ENCODE assay signal across 10 cellular contexts in genomic region chr3:126607214-126607908, GRCh38. TPM values are rescaled to one million over a fixed set of nuclear protein-coding genes. Genes with fewer than 3 reads are reported as not detected.
A peak's percentile ranks its signal among the peaks of the same experiment; 100 is the strongest.
DNase-seq lines count a peak whose midpoint lies in the region; ATAC-seq, FAIRE-seq and TF ChIP-seq lines count a peak whose summit lies in the region.
"Had no signal": no experiment of that assay in that cellular context is flagged by ENCODE, and none has a peak within 500 bp of the region (broad histone marks: within the 10 kb centered on the region; RNA-seq: fewer than 3 reads in every experiment).

No MANE protein-coding gene starts in this region.

- H3K27ac ChIP-seq in H1 (ENCODE audit: low read depth, low read length): no peak overlapping the region
- H3K27ac ChIP-seq: BLaER1 had no signal

- H2BK15ac ChIP-seq in H1 (ENCODE audit: low read length): no peak overlapping the region

- no peak for TF ChIP-seq EP300 in H1 (IDR thresholded peaks at IDR 0.05; ENCODE audit: borderline replicate concordance in 1 of 2, low read depth in 2 of 2, low read length in 2 of 2)

- H3K23ac ChIP-seq in H1 (ENCODE audit: insufficient read length): no peak overlapping the region

- peaks cover 9% of the 10 kb centered on the region for H3K4me1 Mint-ChIP-seq in activated CD4-positive, alpha-beta T cell treated with anti-CD3 and anti-CD28 coated beads, Interleukin-2, amount 10 ng/mL, durations not matched to agents 24 days and 14 days

- H4K20me1 ChIP-seq in H1 (replicated peaks in 1 of 2; ENCODE audit: control insufficient read depth in 1 of 2, insufficient read depth in 2 of 2, low read length in 2 of 2): no peaks in the 10 kb centered on the region
- H4K20me1 ChIP-seq: BLaER1 had no signal

- no peak overlapping the region for H2BK20ac ChIP-seq in H1 (ENCODE audit: low read length)

- no peaks in the 10 kb centered on the region for H3K23me2 ChIP-seq in H1 (ENCODE audit: low read depth, low read length)

- no peak overlapping the region for H3K4me2 ChIP-seq in H1 (ENCODE audit: insufficient read depth in 1 of 2, low read depth in 2 of 2, low read length in 2 of 2)
- H3K4me2 ChIP-seq: BLaER1 had no signal

- no peak overlapping the region for H2BK120ac ChIP-seq in H1 (replicated peaks; ENCODE audit: low read depth, low read length)

- no peaks in the 10 kb centered on the region for H3K36me3 ChIP-seq in H1 (ENCODE audit: control insufficient read depth in 2 of 4, insufficient read depth in 4 of 4, low read length in 3 of 4)
- H3K36me3 ChIP-seq: BLaER1 had no signal

- H3K36me3 Mint-ChIP-seq in activated CD4-positive, alpha-beta T cell treated with anti-CD3 and anti-CD28 coated beads, Interleukin-2, amount 10 ng/mL, durations not matched to agents 24 days and 14 days (ENCODE audit: low read depth): no peaks in the 10 kb centered on the region

- no peaks in the 10 kb centered on the region for H3K27me3 ChIP-seq in H1 (replicated peaks in 1 of 4; ENCODE audit: control insufficient read depth in 3 of 4, extremely low read depth in 1 of 4, insufficient read depth in 3 of 4, low read length in 3 of 4)
- H3K27me3 ChIP-seq: BLaER1 had no signal

- H4K5ac ChIP-seq in H1 (ENCODE audit: insufficient read length, low read depth, low read length): no peak overlapping the region

- no peaks in the 10 kb centered on the region for H3K79me1 ChIP-seq in H1 (ENCODE audit: low read depth, low read length)

- H3K9me3 Mint-ChIP-seq in activated CD4-positive, alpha-beta T cell treated with anti-CD3 and anti-CD28 coated beads, Interleukin-2, amount 10 ng/mL, durations not matched to agents 24 days and 14 days: no peaks in the 10 kb centered on the region

- no peaks in the 10 kb centered on the region for H3K9me3 ChIP-seq in H1 (ENCODE audit: insufficient read depth in 2 of 2, low read depth in 1 of 2, low read length in 1 of 2)
- H3K9me3 ChIP-seq: BLaER1 had no signal

- H3K4me3 ChIP-seq in H1 (ENCODE audit: extremely low read depth in 1 of 4, insufficient read depth in 2 of 4, low read depth in 3 of 4, low read length in 4 of 4): no peak overlapping the region
- H3K4me3 ChIP-seq: BLaER1 had no signal

- H3K4ac ChIP-seq in H1 (replicated peaks; ENCODE audit: insufficient read length, low read depth, low read length): no peak overlapping the region

- peak; percentile 66 for DNase-seq in activated CD4-positive, alpha-beta T cell treated with anti-CD3 and anti-CD28 coated beads, Interleukin-2, amount 10 ng/mL, durations not matched to agents 24 days and 14 days
- DNase-seq in activated CD4-positive, alpha-beta T cell treated with anti-CD3 and anti-CD28 coated beads for 4 hours: no peak
- peak; percentile 72 for DNase-seq in NOMO-1 treated with DMSO at 0.1 percent for 48 hours (lab: John Stamatoyannopoulos, UW; ENCODE audit: unreplicated experiment)
- DNase-seq in H1 (ENCODE audit: low read depth in 1 of 2, low spot score in 2 of 2): no peak
- DNase-seq in sciatic nerve (ENCODE audit: low spot score): no peak
- no peak for DNase-seq in central memory CD4-positive, alpha-beta T cell
- DNase-seq in DMS79 (lab: John Stamatoyannopoulos, UW): no peak

- H4K91ac ChIP-seq in H1 (replicated peaks; ENCODE audit: insufficient read length, low read length): no peak overlapping the region

- H3K4me3 Mint-ChIP-seq in activated CD4-positive, alpha-beta T cell treated with anti-CD3 and anti-CD28 coated beads, Interleukin-2, amount 10 ng/mL, durations not matched to agents 24 days and 14 days: no peak overlapping the region

- no peak overlapping the region for H3K56ac ChIP-seq in H1 (replicated peaks; ENCODE audit: insufficient read length, low read depth, low read length)

- no peak overlapping the region for H3K9ac ChIP-seq in H1 (replicated peaks in 1 of 4; ENCODE audit: extremely low read depth in 1 of 4, low read depth in 3 of 4, low read length in 3 of 4)
- H3K9ac ChIP-seq: BLaER1 had no signal

- FAIRE-seq in H1 (lab: Jason Lieb, UNC): no peak
- FAIRE-seq: frontal cortex had no signal

- no peak overlapping the region for H2AFZ ChIP-seq in H1 (ENCODE audit: low read length)

- H2BK12ac ChIP-seq in H1 (ENCODE audit: low read depth, low read length): no peak overlapping the region

- no peak overlapping the region for H3K27ac Mint-ChIP-seq in activated CD4-positive, alpha-beta T cell treated with anti-CD3 and anti-CD28 coated beads, Interleukin-2, amount 10 ng/mL, durations not matched to agents 24 days and 14 days

- no peak overlapping the region; the same call in 1 of the 2 replicates for H3K18ac ChIP-seq in H1 (ENCODE audit: extremely low read depth, low read length)

- no peak overlapping the region for H2BK5ac ChIP-seq in H1 (ENCODE audit: low read depth, low read length)

- H3K4me1 ChIP-seq in H1 (replicated peaks in 1 of 4; ENCODE audit: control insufficient read depth in 3 of 4, insufficient read depth in 4 of 4, low read length in 3 of 4): no peaks in the 10 kb centered on the region

- CTCF ChIA-PET in H1 (lab: Charles Lee; ENCODE audit: partially characterized antibody): interaction anchor here (0.8 to 1.5 kb wide), 2 partner anchors 9 to 28 kb away, joined by 3 read pairs; no protein-coding TSS in a partner anchor

- H3K79me2 ChIP-seq in H1 (ENCODE audit: control insufficient read depth in 1 of 2, insufficient read depth in 2 of 2, low read length in 2 of 2): no peaks in the 10 kb centered on the region

- H3K27me3 Mint-ChIP-seq in activated CD4-positive, alpha-beta T cell treated with anti-CD3 and anti-CD28 coated beads, Interleukin-2, amount 10 ng/mL, durations not matched to agents 24 days and 14 days: peaks cover 4% of the 10 kb centered on the region

- H3K14ac ChIP-seq in H1 (ENCODE audit: insufficient read length): no peak overlapping the region

- TF ChIP-seq POLR2A in H1 (IDR thresholded peaks at IDR 0.05; ENCODE audit: control extremely low read depth in 1 of 2, low read depth in 2 of 2, low read length in 2 of 2): no peak

- WGBS in H1 (ENCODE audit: extremely low coverage in 1 of 2, insufficient coverage in 1 of 2, insufficient read length in 1 of 2, insufficient replicate concordance in 2 of 2, low coverage in 1 of 2, low lambda C conversion rate in 2 of 2, missing lambda C conversion rate in 1 of 2), 2 experiments: 90% methylated on average over 11 of the region's 11 CpGs; no CpG with 5 or more reads in 1 of the 2 experiments

- TF ChIP-seq RAD21 in H1 (IDR thresholded peaks at IDR 0.05 in 1 of 2, conservative IDR thresholded peaks at IDR 0.05 in 1 of 2; ENCODE audit: low read depth in 2 of 2, low read length in 2 of 2): no peak

- no peak for TF ChIP-seq CTCF in H1 (IDR thresholded peaks at IDR 0.05; ENCODE audit: control extremely low read depth in 1 of 3, insufficient read depth in 1 of 3, low read depth in 1 of 3, low read length in 3 of 3)

- no peak overlapping the region for H2AK5ac ChIP-seq in H1 (ENCODE audit: low read depth, low read length)

- no peak overlapping the region for H4K8ac ChIP-seq in H1 (ENCODE audit: extremely low read depth, insufficient read depth, low read length)

- POLR2A ChIA-PET in H1 (lab: Charles Lee; ENCODE audit: partially characterized antibody): no interaction called here

- intact Hi-C loops in activated CD4-positive, alpha-beta T cell treated with anti-CD3 and anti-CD28 coated beads, Interleukin-2, amount 10 ng/mL, durations not matched to agents 24 days and 14 days (cut with micrococcal nuclease): no loop called here
- intact Hi-C loops in sciatic nerve (cut with DNase I): no loop called here

- peak; percentile 32 for ATAC-seq in sciatic nerve
- no peak for ATAC-seq in GM18517 (IDR thresholded peaks at IDR 0.05; ENCODE audit: unreplicated experiment)

TF ChIP-seq in H1, 55 proteins besides CTCF, POLR2A, EP300 and RAD21 (continues in another document):
- TF ChIP-seq RFX5 (IDR thresholded peaks at IDR 0.05; ENCODE audit: borderline replicate concordance, low read depth, low read length) (no peak), NRF1 (IDR thresholded peaks at IDR 0.05; ENCODE audit: low read depth, low read length) (no peak), CREB1 (IDR thresholded peaks at IDR 0.05) (no peak), RNF2 (IDR thresholded peaks at IDR 0.05; ENCODE audit: borderline replicate concordance, low read depth, low read length, missing control alignments, poor library complexity, severe bottlenecking) (no peak), BCL11A (IDR thresholded peaks at IDR 0.05; ENCODE audit: low read depth in 2 of 2, low read length in 2 of 2) (no peak), MAFK (IDR thresholded peaks at IDR 0.05; ENCODE audit: low read depth, low read length) (peak; percentile 38; the same call in 1 of the 2 replicates), CBX5 (IDR thresholded peaks at IDR 0.05; ENCODE audit: low read depth, low read length) (no peak), CBX8 (IDR thresholded peaks at IDR 0.05; ENCODE audit: borderline replicate concordance, low read depth, low read length) (no peak), BACH1 (IDR thresholded peaks at IDR 0.05; ENCODE audit: low read length) (peak; percentile 63; the same call in 1 of the 2 replicates), SP1 (IDR thresholded peaks at IDR 0.05; ENCODE audit: low read depth, low read length) (no peak)

RNA-seq across cellular contexts. Expression of gene TXNRD3, which starts 47.6 kb away (rescaled TPM):
- 1.3 and 1.5 TPM in 2 replicates for total RNA-seq in activated CD4-positive, alpha-beta T cell treated with anti-CD3 and anti-CD28 coated beads, Interleukin-2, amount 10 ng/mL, durations not matched to agents 24 days and 14 days
- 3.2 and 3.4 TPM in 2 replicates for total RNA-seq in H1 (2021; fragmentation: NEBNext Ultra II Directional; extraction: Animal tissue kit (Norgen Biotek cat#: 25700))
- polyA plus RNA-seq in H1 (2011; rRNA removed): 3.9 and 4.3 TPM in 2 replicates
- 3.0 TPM for polyA plus RNA-seq in H1 (2011; cell fraction: cytosol; rRNA removed)
- polyA plus RNA-seq in H1 (2011; cell fraction: nucleus; rRNA removed): 7.4 TPM
- polyA plus RNA-seq in H1 (2012, experiment 1 of 2): 6.0 to 10.1 TPM (median 9.2 TPM) in 4 replicates
- 1.1 TPM for polyA plus RNA-seq in H1 (2012, experiment 2 of 2)
- 4.8 TPM for polyA plus RNA-seq in H1 (2013, experiment 1 of 2)
- polyA plus RNA-seq in H1 (2013, experiment 2 of 2): 4.6 TPM
- 7.9 and 9.9 TPM in 2 replicates for polyA minus RNA-seq in H1 (2011; rRNA and poly(A)+ RNA removed)
- 1.5 TPM for polyA minus RNA-seq in H1 (2011; cell fraction: cytosol; rRNA and poly(A)+ RNA removed)
- 9.2 TPM for polyA minus RNA-seq in H1 (2011; cell fraction: nucleus; rRNA and poly(A)+ RNA removed)
- total RNA-seq in sciatic nerve: 25.1 TPM

RNA-seq across cellular contexts. Expression of gene C3orf22, which starts 48.6 kb away (rescaled TPM):
- total RNA-seq in activated CD4-positive, alpha-beta T cell treated with anti-CD3 and anti-CD28 coated beads, Interleukin-2, amount 10 ng/mL, durations not matched to agents 24 days and 14 days: not detected in 2 replicates
- total RNA-seq in H1 (2021; fragmentation: NEBNext Ultra II Directional; extraction: Animal tissue kit (Norgen Biotek cat#: 25700)): not detected in 2 replicates
- polyA plus RNA-seq in H1 (2011; rRNA removed): not detected in 2 replicates
- polyA plus RNA-seq in H1 (2011; cell fraction: cytosol; rRNA removed): not detected
- polyA plus RNA-seq in H1 (2011; cell fraction: nucleus; rRNA removed): not detected
- not detected in 4 replicates for polyA plus RNA-seq in H1 (2012, experiment 1 of 2)
- not detected for polyA plus RNA-seq in H1 (2012, experiment 2 of 2)
- polyA plus RNA-seq in H1 (2013, experiment 1 of 2): not detected
- not detected for polyA plus RNA-seq in H1 (2013, experiment 2 of 2)
- polyA minus RNA-seq in H1 (2011; rRNA and poly(A)+ RNA removed): not detected in 2 replicates
- polyA minus RNA-seq in H1 (2011; cell fraction: cytosol; rRNA and poly(A)+ RNA removed): not detected
- not detected for polyA minus RNA-seq in H1 (2011; cell fraction: nucleus; rRNA and poly(A)+ RNA removed)
- not detected for total RNA-seq in sciatic nerve
- total RNA-seq: frontal cortex had no signal

Comparison
In these comparisons a context has a peak if more than half of its experiments do, and no peak if none do; other contexts are left out.
1. DNase-seq: peak in activated CD4-positive, alpha-beta T cell treated with anti-CD3 and anti-CD28 coated beads, Interleukin-2, amount 10 ng/mL, durations not matched to agents 24 days and 14 days (single experiment) and NOMO-1 treated with DMSO at 0.1 percent for 48 hours (single experiment); none in activated CD4-positive, alpha-beta T cell treated with anti-CD3 and anti-CD28 coated beads for 4 hours (0 of 2), H1 (0 of 2), sciatic nerve (single experiment), central memory CD4-positive, alpha-beta T cell (single experiment) and DMS79 (single experiment).